8 cellular contexts compared by ENCODE assay signal in the genomic region with DNA sequence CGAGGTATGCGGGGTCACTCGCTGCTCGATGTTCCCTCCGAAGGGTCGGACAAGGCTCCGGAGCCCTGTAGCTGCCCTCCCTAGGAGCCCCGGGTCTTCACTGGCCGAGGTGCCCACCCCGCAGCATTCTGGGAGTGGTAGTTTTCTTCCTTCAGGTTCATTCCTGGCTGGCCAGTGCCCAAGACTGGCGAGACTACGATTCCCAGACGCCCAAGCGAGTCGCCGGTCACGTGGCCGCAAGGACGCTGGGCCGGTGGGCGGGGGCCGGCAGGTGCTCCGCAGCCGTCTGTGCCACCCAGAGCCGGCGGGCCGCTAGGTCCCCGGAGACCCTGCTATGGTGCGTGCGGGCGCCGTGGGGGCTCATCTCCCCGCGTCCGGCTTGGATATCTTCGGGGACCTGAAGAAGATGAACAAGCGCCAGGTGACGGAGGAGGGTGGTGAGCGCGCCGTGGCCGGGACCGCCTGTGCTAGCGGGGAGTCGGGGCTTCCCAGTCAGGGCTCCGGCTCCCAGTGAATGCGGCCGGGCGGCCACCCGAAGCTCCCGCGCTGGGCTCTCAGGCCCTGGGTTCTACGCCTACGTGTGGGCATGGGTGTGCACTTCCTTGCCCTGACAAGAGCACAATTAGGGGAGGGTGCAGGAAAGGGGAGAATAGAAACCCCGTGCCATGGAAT. TPM values are rescaled to one million over a fixed set of nuclear protein-coding genes. Genes with fewer than 3 reads are reported as not detected.
A peak's percentile ranks its signal among the peaks of the same experiment; 100 is the strongest.
DNase-seq lines count a peak whose midpoint lies in the region; ATAC-seq and TF ChIP-seq lines count a peak whose summit lies in the region.

SEC11C (plus strand) TSS at position 270 of the 672 bp plus-strand sequence; CDS start at position 335, 65 bp downstream.

- H3K4me3 ChIP-seq in GM12875 (ENCODE audit: low read depth, low read length): peak within 1 kb of the TSS; percentile 64
- H3K4me3 ChIP-seq in heart left ventricle: peak within 1 kb of the TSS; percentile 60 to 91 (median 82)

- H3K27me3 ChIP-seq in heart left ventricle: peaks cover 0 to 14% (median 0%) of the 10 kb centered on the region in 9 donors

- H3K27ac ChIP-seq in adipose tissue (ENCODE audit: low read depth, low read length): no peak within 1 kb of the TSS
- peak within 1 kb of the TSS; percentile 60 to 90 (median 82) for H3K27ac ChIP-seq in heart left ventricle

- no peaks in the 10 kb centered on the region for H3K9me3 ChIP-seq in heart left ventricle

- ATAC-seq in HG02798 (IDR thresholded peaks at IDR 0.05; ENCODE audit: poor library complexity, unreplicated experiment) (peak; percentile 83), heart left ventricle (peak; percentile 98 to 99 (median 98))

- peak; percentile 97 for DNase-seq in NCI-H1436 (lab: John Stamatoyannopoulos, UW)
- peak; percentile 94 for DNase-seq in T follicular helper cell (ENCODE audit: low read depth)
- DNase-seq in heart left ventricle: peak; percentile 95 to 98 (median 97)
- DNase-seq in pons (ENCODE audit: low spot score): peak; percentile 98
- DNase-seq in type B pancreatic cell (ENCODE audit: extremely low spot score, unreplicated experiment): peak; percentile 94

- H3K4me3 Mint-ChIP-seq in type B pancreatic cell: peak within 1 kb of the TSS; percentile 95

- TF ChIP-seq CTCF in GM12875 (IDR thresholded peaks at IDR 0.05; ENCODE audit: borderline replicate concordance, insufficient read depth, low read depth, low read length): no peak
- no peak for TF ChIP-seq CTCF in heart left ventricle (IDR thresholded peaks at IDR 0.05)
- no peak for TF ChIP-seq CTCF in type B pancreatic cell (conservative IDR thresholded peaks at IDR 0.05)

- peaks cover 0 to 19% (median 6%) of the 10 kb centered on the region in 12 donors for H3K4me1 ChIP-seq in heart left ventricle

- no peaks in the 10 kb centered on the region for H3K9me3 Mint-ChIP-seq in type B pancreatic cell

- H3K4me1 Mint-ChIP-seq in type B pancreatic cell (ENCODE audit: unreplicated experiment): peaks cover 20% of the 10 kb centered on the region

- peak in 1 of 2 donors; percentile 39 for TF ChIP-seq POLR2A in heart left ventricle (IDR thresholded peaks at IDR 0.05)

- H3K27ac Mint-ChIP-seq in type B pancreatic cell: peak within 1 kb of the TSS; percentile 98

- H3K36me3 ChIP-seq in heart left ventricle: no peaks in the 10 kb centered on the region

- 0 to 1% (median 1%) methylated on average over 55 of the region's 55 CpGs for whole genome bisulfite sequencing in adipose tissue, 3 donors
- WGBS in heart left ventricle, 4 donors: 0 to 1% (median 0%) methylated on average over 22 to 55 of the region's 55 CpGs

- intact Hi-C loops in heart left ventricle (cut with DNase I): loop anchor here in 1 of 10 donors (5.0 kb wide), 1 partner anchor 57 kb away; no protein-coding TSS in a partner anchor

- no peaks in the 10 kb centered on the region for H3K36me3 Mint-ChIP-seq in type B pancreatic cell

- H3K27me3 Mint-ChIP-seq in type B pancreatic cell: peaks cover 26% of the 10 kb centered on the region

RNA-seq across cellular contexts. Expression of gene SEC11C, which starts in this region (rescaled TPM):
- polyA plus RNA-seq in adipose tissue (100 to 1,000 TPM in 1 of 3 donors, 10 to 100 TPM in 2; 27.6 to 141 (median 35.5) TPM), heart left ventricle (10 to 100 TPM; 16.9 to 73.9 TPM)
- total RNA-seq in heart left ventricle (10 to 100 TPM; 10.2 to 44.0 (median 18.1) TPM), type B pancreatic cell (ENCODE audit: low replicate concordance) (70.5 and 101 TPM in 2 replicates)
